In the genomic region with DNA sequence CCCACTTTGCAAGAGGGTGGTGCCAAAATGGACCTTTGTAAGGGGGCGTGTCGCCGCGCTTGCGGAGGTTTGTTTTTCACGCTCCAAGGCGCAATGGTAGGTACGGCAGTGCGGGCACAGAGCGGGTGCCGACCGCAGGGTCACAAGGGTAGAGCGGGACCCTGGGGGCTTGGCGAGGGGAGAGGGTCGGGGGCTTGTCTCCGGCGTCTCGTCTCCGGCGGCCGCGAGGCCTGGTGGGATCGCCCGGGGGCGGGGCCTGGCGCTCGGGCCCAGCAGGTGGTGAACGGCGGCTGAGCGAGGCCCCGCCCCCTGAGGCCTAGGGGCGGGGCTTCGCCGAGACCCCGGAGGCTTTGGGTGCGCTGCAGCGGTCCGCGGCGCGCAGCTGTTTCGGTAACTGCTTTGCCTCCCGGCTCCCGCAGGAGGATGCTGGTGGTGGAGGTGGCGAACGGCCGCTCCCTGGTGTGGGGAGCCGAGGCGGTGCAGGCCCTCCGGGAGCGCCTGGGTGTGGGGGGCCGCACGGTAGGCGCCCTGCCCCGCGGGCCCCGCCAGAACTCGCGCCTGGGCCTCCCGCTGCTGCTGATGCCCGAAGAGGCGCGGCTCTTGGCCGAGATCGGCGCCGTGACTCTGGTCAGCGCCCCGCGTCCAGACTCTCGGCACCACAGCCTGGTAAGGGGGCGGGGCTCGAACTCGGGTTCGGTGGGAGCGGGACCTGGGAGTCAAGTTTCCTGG, we compare ENCODE assay signal across 8 cellular contexts. TPM values are rescaled to one million over a fixed set of nuclear protein-coding genes. Genes with fewer than 3 reads are reported as not detected.
DNase-seq lines count a peak whose midpoint lies in the region; ATAC-seq lines count a peak whose summit lies in the region.

Gene TSEN34 (plus strand): TSS at position 367 of the 729 bp plus-strand sequence. CDS start 57 bp downstream, at position 424.

- DNase-seq in A172 (ENCODE audit: low spot score) = peak; percentile 83
- peak; percentile 62 for DNase-seq in NCI-H2029 treated with DMSO at 0.1 percent for 48 hours (lab: John Stamatoyannopoulos, UW)
- DNase-seq in UCSD-AML1 (lab: John Stamatoyannopoulos, UW; ENCODE audit: unreplicated experiment) = peak; percentile 95
- DNase-seq in cerebellum (ENCODE audit: low spot score) = peak; percentile 71
- peak; percentile 69 to 85 (median 74) for DNase-seq in stimulated activated CD4-positive, alpha-beta T cell treated with anti-CD3 and anti-CD28 coated beads, Interleukin-1b, Interleukin-23, amount 100 ng/mL, for 24 hours (ENCODE audit: low read depth in 4 of 4, low spot score in 1 of 4)

- peak within 1 kb of the TSS; percentile 100 for H3K27ac ChIP-seq in layer of hippocampus (ENCODE audit: low read depth, low read length)

- H3K27me3 ChIP-seq in layer of hippocampus (ENCODE audit: control insufficient read depth, insufficient read depth, low read length) = no peaks in the 10 kb centered on the region

- ATAC-seq in GM18508 (IDR thresholded peaks at IDR 0.05; ENCODE audit: insufficient read depth, unreplicated experiment) (peak; percentile 5), HG02973 (IDR thresholded peaks at IDR 0.05; ENCODE audit: unreplicated experiment) (peak; percentile 24)

RNA-seq across cellular contexts. Expression of gene TSEN34, which starts in this region (rescaled TPM):
- total RNA-seq in A172 (2014; rRNA removed; shearing (Covaris generic)) = 222 and 277 TPM in 2 replicates
- total RNA-seq in cerebellum = 18.3 TPM

Comparison
In these comparisons a context has a peak if more than half of its experiments do, and no peak if none do; other contexts are left out.
1. Peak in every context shown above with its lines: DNase-seq, ATAC-seq and H3K27ac ChIP-seq.
2. RNA of gene TSEN34 (total RNA-seq): 222 to 277 TPM in A172; 18.3 TPM in cerebellum (single experiment); every median in the first group is over 10 times any median in the second.